Comparison of ENCODE assay signal across 14 cellular contexts in genomic region chr9:20208951-20209350, GRCh38.
DNase-seq lines count a peak whose midpoint lies in the region; ATAC-seq and TF ChIP-seq lines count a peak whose summit lies in the region.
"Had no signal": no experiment of that assay in that cellular context is flagged by ENCODE, and none has a peak within 500 bp of the region (broad histone marks: within the 10 kb centered on the region; RNA-seq: fewer than 3 reads in every experiment).

No MANE protein-coding gene starts in this region.

- H3K27me3 ChIP-seq in osteoblast (ENCODE audit: insufficient read depth, low read length) = no peaks in the 10 kb centered on the region

- no peak for TF ChIP-seq CTCF in osteoblast (IDR thresholded peaks at IDR 0.05; ENCODE audit: extremely low read depth, low read depth, low read length)

- H3K27ac Mint-ChIP-seq in activated naive CD4-positive, alpha-beta T cell treated with anti-CD3 and anti-CD28 coated beads, Interleukin-2, amount 50 U/mL, for 24 hours = peak overlapping the region; percentile 94
- peak overlapping the region; percentile 64 for H3K27ac Mint-ChIP-seq in central memory CD8-positive, alpha-beta T cell (ENCODE audit: low read depth)

- H3K4me1 Mint-ChIP-seq in activated naive CD4-positive, alpha-beta T cell treated with anti-CD3 and anti-CD28 coated beads, Interleukin-2, amount 50 U/mL, for 24 hours = peaks cover 37% of the 10 kb centered on the region
- peaks cover 29% of the 10 kb centered on the region for H3K4me1 Mint-ChIP-seq in central memory CD8-positive, alpha-beta T cell

- no peaks in the 10 kb centered on the region for H3K27me3 Mint-ChIP-seq in activated naive CD4-positive, alpha-beta T cell treated with anti-CD3 and anti-CD28 coated beads, Interleukin-2, amount 50 U/mL, for 24 hours
- no peaks in the 10 kb centered on the region for H3K27me3 Mint-ChIP-seq in central memory CD8-positive, alpha-beta T cell

- no peak overlapping the region for H3K4me3 ChIP-seq in osteoblast (ENCODE audit: insufficient read depth, low read length)
- H3K4me3 ChIP-seq: thoracic aorta had no signal

- H3K36me3 Mint-ChIP-seq in activated naive CD4-positive, alpha-beta T cell treated with anti-CD3 and anti-CD28 coated beads, Interleukin-2, amount 50 U/mL, for 24 hours = no peaks in the 10 kb centered on the region
- no peaks in the 10 kb centered on the region for H3K36me3 Mint-ChIP-seq in central memory CD8-positive, alpha-beta T cell (ENCODE audit: insufficient read depth)

- no peaks in the 10 kb centered on the region for H4K20me1 ChIP-seq in osteoblast (ENCODE audit: insufficient read depth, low read length)

- no peaks in the 10 kb centered on the region for H3K79me2 ChIP-seq in osteoblast (ENCODE audit: insufficient read depth, low read length)

- H3K9me3 ChIP-seq in osteoblast (ENCODE audit: low read depth, low read length) = no peaks in the 10 kb centered on the region
- H3K9me3 ChIP-seq: thoracic aorta had no signal

- ATAC-seq in central memory CD8-positive, alpha-beta T cell (replicated peaks; ENCODE audit: extremely low read depth, poor library complexity, severe bottlenecking) = no peak
- peak; percentile 79 for ATAC-seq in stimulated activated naive CD8-positive, alpha-beta T cell treated with anti-CD3 and anti-CD28 coated beads, Interleukin-15, Interleukin-2, amounts not matched to agents 100 U/mL and 50 U/mL, for 24 hours

- DNase-seq in activated naive CD4-positive, alpha-beta T cell treated with anti-CD3 and anti-CD28 coated beads, Interleukin-2, amount 50 U/mL, for 16 hours = no peak
- DNase-seq in NCI-H69 (lab: John Stamatoyannopoulos, UW) = peak; percentile 13
- no peak for DNase-seq in central memory CD8-positive, alpha-beta T cell (ENCODE audit: low spot score in 2 of 2)
- no peak for DNase-seq in stimulated activated naive CD8-positive, alpha-beta T cell treated with anti-CD3 and anti-CD28 coated beads, Interleukin-15, Interleukin-2, amounts not matched to agents 100 U/mL and 50 U/mL, for 24 hours
- DNase-seq in dedifferentiated amniotic fluid mesenchymal stem cell (ENCODE audit: extremely low spot score) = no peak
- no peak for DNase-seq in HCEC 1CT
- DNase-seq in osteoblast (ENCODE audit: insufficient read length, low spot score, missing footprints) = no peak
- DNase-seq: AML-193, DMS53, Kasumi-1, NCI-H1436 treated with DMSO at 0.1 percent for 48 hours, NCI-H524 had no signal

- H3K9me3 Mint-ChIP-seq in activated naive CD4-positive, alpha-beta T cell treated with anti-CD3 and anti-CD28 coated beads, Interleukin-2, amount 50 U/mL, for 24 hours = no peaks in the 10 kb centered on the region
- no peaks in the 10 kb centered on the region for H3K9me3 Mint-ChIP-seq in central memory CD8-positive, alpha-beta T cell

- H3K4me1 ChIP-seq in osteoblast (ENCODE audit: insufficient read depth, low read length) = no peaks in the 10 kb centered on the region

- peak overlapping the region; percentile 73 for H3K4me3 Mint-ChIP-seq in activated naive CD4-positive, alpha-beta T cell treated with anti-CD3 and anti-CD28 coated beads, Interleukin-2, amount 50 U/mL, for 24 hours
- H3K4me3 Mint-ChIP-seq in central memory CD8-positive, alpha-beta T cell = peak overlapping the region; percentile 31

- no peak overlapping the region for H3K27ac ChIP-seq in osteoblast (ENCODE audit: low read depth, low read length)
- H3K27ac ChIP-seq: thoracic aorta had no signal

- H3K4me2 ChIP-seq in osteoblast (ENCODE audit: insufficient read depth, low read length) = no peak overlapping the region

- no peaks in the 10 kb centered on the region for H3K36me3 ChIP-seq in osteoblast (ENCODE audit: insufficient read depth, low read length)
- H3K36me3 ChIP-seq: thoracic aorta had no signal

- no peak overlapping the region for H2AFZ ChIP-seq in osteoblast (ENCODE audit: low read length)
